Comparison of ENCODE assay signal across 8 cellular contexts in the genomic region with DNA sequence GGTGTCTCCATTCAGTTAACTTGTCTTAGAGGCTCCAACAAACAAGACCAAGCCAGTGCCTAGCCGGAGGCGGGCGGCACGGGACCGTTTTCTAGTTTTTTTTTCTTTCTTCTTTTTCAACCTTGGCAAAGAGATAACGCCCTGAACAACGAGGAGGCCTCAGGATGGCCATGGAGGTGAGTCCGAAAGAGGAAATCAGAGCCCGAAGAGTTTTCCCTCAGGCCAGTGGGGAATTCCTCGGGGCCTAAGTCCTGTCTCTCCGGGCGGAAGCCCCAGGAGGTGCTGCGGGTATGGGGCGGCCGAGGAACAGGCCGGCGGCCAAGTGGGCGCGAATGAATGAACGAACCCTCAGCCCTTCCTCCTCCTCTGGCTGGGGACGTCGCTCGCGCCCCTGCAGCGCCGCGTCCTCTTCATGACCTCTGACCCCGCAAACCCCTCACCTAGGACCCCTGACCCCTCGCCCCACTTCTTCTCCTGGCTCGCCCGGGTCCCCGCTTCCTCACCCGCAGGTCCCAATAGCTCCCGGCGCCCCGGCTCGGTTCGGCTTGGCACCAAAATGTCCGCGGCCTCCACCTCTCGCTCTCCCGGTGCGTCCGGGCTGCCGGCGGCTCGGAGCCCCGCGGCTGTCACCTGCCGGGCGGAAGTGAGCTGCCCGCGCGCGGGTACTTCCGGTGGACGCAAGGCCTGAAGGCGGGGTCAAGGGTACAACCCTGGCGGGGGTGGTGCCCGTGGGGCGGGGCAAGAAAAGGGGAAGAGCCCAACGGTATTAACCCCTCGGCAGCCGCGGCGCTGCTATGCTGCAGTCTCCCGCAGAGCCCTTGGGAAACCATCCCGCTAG. TPM values are rescaled to one million over a fixed set of nuclear protein-coding genes. Genes with fewer than 3 reads are reported as not detected.
DNase-seq lines count a peak whose midpoint lies in the region; ATAC-seq and TF ChIP-seq lines count a peak whose summit lies in the region.

AP1B1 (minus strand) TSS at position 650 of the 838 bp plus-strand sequence. CDS start 21,327 bp downstream, outside the sequence.

- H3K27me3 Mint-ChIP-seq in activated naive CD8-positive, alpha-beta T cell treated with anti-CD3 and anti-CD28 coated beads, Interleukin-2, amount 10 ng/mL, durations not matched to agents 7 days and 5 days: no peaks in the 10 kb centered on the region

- no peaks in the 10 kb centered on the region for H4K20me1 ChIP-seq in SU-DHL-6 (ENCODE audit: low read depth, low read length)

- no peaks in the 10 kb centered on the region for H3K9me3 Mint-ChIP-seq in activated naive CD8-positive, alpha-beta T cell treated with anti-CD3 and anti-CD28 coated beads, Interleukin-2, amount 10 ng/mL, durations not matched to agents 7 days and 5 days

- peaks cover 30% of the 10 kb centered on the region for H3K4me1 Mint-ChIP-seq in activated naive CD8-positive, alpha-beta T cell treated with anti-CD3 and anti-CD28 coated beads, Interleukin-2, amount 10 ng/mL, durations not matched to agents 7 days and 5 days

- peaks cover 18% of the 10 kb centered on the region for H3F3A ChIP-seq in SU-DHL-6 (ENCODE audit: insufficient read depth)

- peak within 1 kb of the TSS; percentile 86 for H3K4me3 ChIP-seq in SU-DHL-6 (ENCODE audit: insufficient read depth, low read length, poor library complexity, severe bottlenecking)
- H3K4me3 ChIP-seq in ovary: peak within 1 kb of the TSS; percentile 71
- H3K4me3 ChIP-seq in thymus (ENCODE audit: low read length): peak within 1 kb of the TSS; percentile 85

- H3K36me3 ChIP-seq in SU-DHL-6 (ENCODE audit: low read length) (no peaks in the 10 kb centered on the region), ovary (no peaks in the 10 kb centered on the region), thymus (ENCODE audit: control insufficient read depth, insufficient read depth) (peaks cover 6% of the 10 kb centered on the region)

- 0 to 1% (median 0%) methylated on average over 64 to 68 of the region's 68 CpGs for WGBS in ovary, 3 donors
- WGBS in thymus: under 1% methylated on average over 68 of the region's 68 CpGs

- intact Hi-C loops in head of caudate nucleus (cut with DNase I) (no loop called here), ovary (cut with DNase I) (no loop called here)

- peaks cover 10% of the 10 kb centered on the region for H3K36me3 Mint-ChIP-seq in activated naive CD8-positive, alpha-beta T cell treated with anti-CD3 and anti-CD28 coated beads, Interleukin-2, amount 10 ng/mL, durations not matched to agents 7 days and 5 days

- H3K27ac Mint-ChIP-seq in activated naive CD8-positive, alpha-beta T cell treated with anti-CD3 and anti-CD28 coated beads, Interleukin-2, amount 10 ng/mL, durations not matched to agents 7 days and 5 days: peak within 1 kb of the TSS; percentile 94

- H3K27me3 ChIP-seq in SU-DHL-6 (ENCODE audit: low read length) (no peaks in the 10 kb centered on the region), ovary (no peaks in the 10 kb centered on the region), thymus (ENCODE audit: control insufficient read depth, insufficient read depth) (no peaks in the 10 kb centered on the region)

- H3K9me3 ChIP-seq in SU-DHL-6 (ENCODE audit: insufficient read depth, low read length) (no peaks in the 10 kb centered on the region), ovary (no peaks in the 10 kb centered on the region), thymus (ENCODE audit: control insufficient read depth) (no peaks in the 10 kb centered on the region)

- H3K4me3 Mint-ChIP-seq in activated naive CD8-positive, alpha-beta T cell treated with anti-CD3 and anti-CD28 coated beads, Interleukin-2, amount 10 ng/mL, durations not matched to agents 7 days and 5 days: peak within 1 kb of the TSS; percentile 95

- no peak for TF ChIP-seq EP300 in ovary (IDR thresholded peaks at IDR 0.05)

- peak; percentile 94 for DNase-seq in GM10266 (ENCODE audit: extremely low spot score)
- peak; percentile 89 to 92 (median 92) for DNase-seq in NCI-H1417 (lab: John Stamatoyannopoulos, UW)
- peak; percentile 95 for DNase-seq in activated naive CD8-positive, alpha-beta T cell treated with anti-CD3 and anti-CD28 coated beads, Interleukin-2, amount 10 ng/mL, durations not matched to agents 7 days and 5 days
- DNase-seq in head of caudate nucleus: peak; percentile 84 to 97 (median 93)
- DNase-seq in ovary: peak; percentile 89 to 95 (median 92)

- H2AFZ ChIP-seq in SU-DHL-6 (ENCODE audit: low read depth, low read length, severe bottlenecking): peak within 1 kb of the TSS; percentile 92

- H3K27ac ChIP-seq in SU-DHL-6 (ENCODE audit: low read depth, low read length): peak within 1 kb of the TSS; percentile 62
- H3K27ac ChIP-seq in ovary: peak within 1 kb of the TSS; percentile 49 to 64
- peak within 1 kb of the TSS; percentile 80 for H3K27ac ChIP-seq in thymus (ENCODE audit: low read depth)

- H3K79me2 ChIP-seq in SU-DHL-6 (ENCODE audit: insufficient read depth, low read length): peaks cover 43% of the 10 kb centered on the region

- no peaks in the 10 kb centered on the region for H3K9me2 ChIP-seq in SU-DHL-6 (replicated peaks; ENCODE audit: insufficient read depth, low read length)

- H3K4me2 ChIP-seq in SU-DHL-6 (ENCODE audit: low read depth, low read length, poor library complexity, severe bottlenecking): peak within 1 kb of the TSS; percentile 86

- POLR2A ChIA-PET in activated naive CD8-positive, alpha-beta T cell treated with anti-CD3 and anti-CD28 coated beads, Interleukin-2, amount 10 ng/mL, durations not matched to agents 7 days and 5 days (lab: Charles Lee): interaction anchor here (1.0 to 1.3 kb wide), 3 partner anchors 74 to 1036 kb away, joined by 3 to 6 read pairs (median 3); no protein-coding TSS in a partner anchor

- TF ChIP-seq POLR2A in ovary (IDR thresholded peaks at IDR 0.05): peak; percentile 19

- TF ChIP-seq CTCF in GM10266 (IDR thresholded peaks at IDR 0.05; ENCODE audit: control insufficient read depth, insufficient read depth, low read depth, missing control alignments) (no peak), SU-DHL-6 (IDR thresholded peaks at IDR 0.05; ENCODE audit: insufficient read depth, low read length, poor library complexity, severe bottlenecking) (no peak), ovary (IDR thresholded peaks at IDR 0.05) (peak in 1 of 3 donors; percentile 14)

- peak; percentile 91 for ATAC-seq in HG02678 (IDR thresholded peaks at IDR 0.05; ENCODE audit: unreplicated experiment)
- ATAC-seq in activated naive CD8-positive, alpha-beta T cell treated with anti-CD3 and anti-CD28 coated beads, Interleukin-2, amount 10 ng/mL, durations not matched to agents 7 days and 5 days (ENCODE audit: low read depth): peak; percentile 95

- H3K4me1 ChIP-seq in ovary (ENCODE audit: insufficient read depth): peaks cover 6% of the 10 kb centered on the region
- H3K4me1 ChIP-seq in thymus (ENCODE audit: control insufficient read depth, insufficient read depth, low read length): peaks cover 8% of the 10 kb centered on the region

- H3K9ac ChIP-seq in SU-DHL-6 (ENCODE audit: low read length): peak within 1 kb of the TSS; percentile 78

RNA-seq across cellular contexts. Expression of gene AP1B1, which starts in this region (rescaled TPM):
- total RNA-seq in activated naive CD8-positive, alpha-beta T cell treated with anti-CD3 and anti-CD28 coated beads, Interleukin-2, amount 10 ng/mL, durations not matched to agents 7 days and 5 days: 10 to 100 TPM; 61.2 to 63.7 TPM
- 10 to 100 TPM; 19.0 to 54.0 (median 36.8) TPM for total RNA-seq in ovary
- polyA plus RNA-seq in ovary (10 to 100 TPM; 17.7 to 43.6 TPM), thymus (33.2 TPM)

Comparison
In these comparisons a context has a peak if more than half of its experiments do, and no peak if none do; other contexts are left out.
1. Peak in every context shown above with its lines: DNase-seq, ATAC-seq, H3K4me3 ChIP-seq and H3K27ac ChIP-seq.